In the genomic region with DNA sequence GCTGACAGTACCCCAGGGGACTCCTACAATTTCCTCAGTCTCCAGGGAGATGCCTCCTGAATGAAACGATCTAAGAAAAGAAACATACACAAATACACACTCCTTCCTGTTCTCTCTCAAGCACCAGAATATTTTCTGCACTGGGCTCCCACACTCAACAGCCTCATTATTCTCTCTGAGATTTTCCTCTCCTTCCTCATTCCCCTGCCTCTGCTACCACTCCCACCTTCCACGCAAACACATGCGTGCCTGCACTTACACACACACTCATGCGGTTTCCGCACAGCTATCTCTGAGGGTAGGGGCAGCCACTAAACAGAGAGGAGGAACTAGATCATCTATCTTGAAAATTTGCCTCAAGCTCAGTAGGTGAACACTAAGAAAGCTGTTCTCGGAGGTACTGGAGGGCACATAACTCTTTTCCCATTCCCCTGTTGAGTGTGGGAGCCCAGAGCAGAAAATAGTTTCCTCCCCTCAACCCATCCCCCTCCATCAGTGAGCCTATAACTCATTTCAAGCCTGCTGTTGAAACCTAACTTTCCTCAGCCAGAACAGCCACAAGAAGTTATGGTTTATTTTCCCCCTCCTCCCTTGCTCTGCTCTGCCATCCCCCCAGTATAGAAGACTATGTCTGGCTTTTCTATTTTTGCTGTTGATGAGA, we compare ENCODE assay signal across 8 cellular contexts. TPM values are rescaled to one million over a fixed set of nuclear protein-coding genes. Genes with fewer than 3 reads are reported as not detected.
DNase-seq lines count a peak whose midpoint lies in the region; ATAC-seq, FAIRE-seq and TF ChIP-seq lines count a peak whose summit lies in the region.

No MANE protein-coding gene starts in this region.

- ATAC-seq in GM21526 (IDR thresholded peaks at IDR 0.05; ENCODE audit: low FRiP score, unreplicated experiment), result peak; percentile 88
- ATAC-seq in IMR-90 (ENCODE audit: low read depth), result peak; percentile 74
- ATAC-seq in naive thymus-derived CD4-positive, alpha-beta T cell, result peak; percentile 93

- H3K4me2 ChIP-seq in IMR-90 (ENCODE audit: low read depth, low read length), result peak overlapping the region; percentile 87

- peak overlapping the region; percentile 38 for H2BK120ac ChIP-seq in IMR-90 (ENCODE audit: low read depth, low read length)

- TF ChIP-seq RAD21 in IMR-90 (IDR thresholded peaks at IDR 0.05; ENCODE audit: low read length), result no peak

- DNase-seq in GM12892 (ENCODE audit: insufficient read length) (peak; percentile 12), IMR-90 (peak; percentile 75), BE2C (no peak), NCI-H1694 treated with DMSO at 0.1 percent for 48 hours (lab: John Stamatoyannopoulos, UW) (no peak), A172 (ENCODE audit: low spot score) (no peak)
- peak; percentile 4 for DNase-seq in activated gamma-delta T cell treated with anti-CD3 and anti-CD28 coated beads, Interleukin-2, amount 50 U/mL, for 16 hours (ENCODE audit: low read depth)
- peak in 8 of 9 donors; percentile 20 to 52 (median 38) for DNase-seq in naive thymus-derived CD4-positive, alpha-beta T cell

- H3K27ac ChIP-seq in IMR-90 (ENCODE audit: insufficient read depth, low read length), result peak overlapping the region; percentile 25; the same call in 1 of the 2 replicates
- H3K27ac ChIP-seq in naive thymus-derived CD4-positive, alpha-beta T cell (ENCODE audit: low read depth, low read length), result no peak overlapping the region

- H2BK15ac ChIP-seq in IMR-90 (ENCODE audit: low read depth, low read length), result peak overlapping the region; percentile 39; the same call in 1 of the 3 replicates

- 0% methylated on average over 1 of the region's 6 CpGs; no CpG with 5 or more reads in 1 of the 2 experiments for WGBS in IMR-90 (ENCODE audit: extremely low coverage in 2 of 2, insufficient read length in 1 of 2), 2 experiments

- FAIRE-seq in GM12892 (lab: Jason Lieb, UNC), result peak; percentile 90

- peak overlapping the region; percentile 95 for H2AFZ ChIP-seq in IMR-90 (replicated peaks; ENCODE audit: low read length, poor library complexity)

- H3K18ac ChIP-seq in IMR-90 (ENCODE audit: low read depth, low read length), result peak overlapping the region; percentile 15

- 0 out of 2 replicates have a peak overlapping the region, but pooled peaks have one; percentile 13 for H3K56ac ChIP-seq in IMR-90 (ENCODE audit: extremely low read depth, insufficient read depth, low read length)

- dilution Hi-C loops in IMR-90 (cut with HindIII; ENCODE audit: low sequenced_read_pairs, unreplicated experiment), result no loop called here

- POLR2A ChIA-PET in IMR-90 (lab: Charles Lee; ENCODE audit: unreplicated experiment), result no interaction called here
- POLR2A ChIA-PET in naive thymus-derived CD4-positive, alpha-beta T cell (lab: Charles Lee), result interaction anchor here (1.4 to 2.3 kb wide), 2 partner anchors 31 to 174 kb away, joined by 3 to 5 read pairs; partner anchors contain the start of gene TIPARP

- H3K4me1 ChIP-seq in IMR-90 (ENCODE audit: control insufficient read depth, insufficient read depth, low read length) (peaks cover 7% of the 10 kb centered on the region), BE2C (no peaks in the 10 kb centered on the region)
- H3K4me1 ChIP-seq in naive thymus-derived CD4-positive, alpha-beta T cell (ENCODE audit: control insufficient read depth in 2 of 2, insufficient read depth in 2 of 2, low read length in 2 of 2), result peaks cover 5 to 13% of the 10 kb centered on the region in 2 donors

- no peak for TF ChIP-seq POLR2A in GM12892 (IDR thresholded peaks at IDR 0.05; ENCODE audit: low read depth, low read length)
- no peak for TF ChIP-seq POLR2A in IMR-90 (IDR thresholded peaks at IDR 0.05; ENCODE audit: low read depth, low read length)

- peak overlapping the region; percentile 3 for H4K5ac ChIP-seq in IMR-90 (ENCODE audit: low read depth, low read length)

- peak overlapping the region; percentile 54; the same call in 1 of the 2 replicates for H3K23ac ChIP-seq in IMR-90 (ENCODE audit: low read depth, low read length)

- H3K4me3 Mint-ChIP-seq in naive thymus-derived CD4-positive, alpha-beta T cell, result peak overlapping the region; percentile 58 to 85 (median 70)

- H3K4ac ChIP-seq in IMR-90 (ENCODE audit: low read depth, low read length), result peak overlapping the region; percentile 65

- H3K4me1 Mint-ChIP-seq in naive thymus-derived CD4-positive, alpha-beta T cell, result peaks cover 7 to 30% (median 16%) of the 10 kb centered on the region in 7 donors

- no TSS peak for BruUV-seq in IMR-90 (replicated peaks; lab: Mats Ljungman, UMichigan)

- H3K14ac ChIP-seq in IMR-90 (replicated peaks; ENCODE audit: low read depth, low read length), result peak overlapping the region; percentile 62

- intact Hi-C loops in IMR-90 (cut with micrococcal nuclease), result no loop called here
- intact Hi-C loops in naive thymus-derived CD4-positive, alpha-beta T cell (cut with micrococcal nuclease), result loop anchor here (1.0 to 5.0 kb wide), 3 partner anchors 21 to 37 kb away; partner anchors contain the start of gene TIPARP (in 2 of the 2)

- peaks cover 7% of the 10 kb centered on the region for H3K9me1 ChIP-seq in IMR-90 (ENCODE audit: insufficient read depth, low read length)

- H2BK5ac ChIP-seq in IMR-90 (ENCODE audit: low read depth, low read length, poor library complexity, severe bottlenecking), result peak overlapping the region; percentile 48

- H3K9me3 ChIP-seq in IMR-90 (ENCODE audit: control insufficient read depth, insufficient read depth, low read length) (no peaks in the 10 kb centered on the region), BE2C (no peaks in the 10 kb centered on the region)
- H3K9me3 ChIP-seq in naive thymus-derived CD4-positive, alpha-beta T cell (ENCODE audit: control insufficient read depth in 2 of 3, low read length in 3 of 3), result no peaks in the 10 kb centered on the region

- no peak overlapping the region for H2AK9ac ChIP-seq in IMR-90 (replicated peaks; ENCODE audit: low read depth, low read length, poor library complexity)

- no peak overlapping the region for H2AK5ac ChIP-seq in IMR-90 (ENCODE audit: low read depth, low read length)

- TF ChIP-seq CTCF in IMR-90 (conservative IDR thresholded peaks at IDR 0.05; ENCODE audit: low read depth, low read length) (no peak), BE2C (IDR thresholded peaks at IDR 0.05; ENCODE audit: low read depth, low read length) (no peak)

- H4K91ac ChIP-seq in IMR-90 (ENCODE audit: insufficient read depth, low read depth, low read length), result peak overlapping the region; percentile 18; the same call in 1 of the 2 replicates

- CTCF ChIA-PET in IMR-90 (lab: Yijun Ruan, JAX), result interaction anchor here (1.5 kb wide), 1 partner anchor 11 kb away, joined by 3 read pairs; no protein-coding TSS in a partner anchor
- CTCF ChIA-PET in naive thymus-derived CD4-positive, alpha-beta T cell (lab: Charles Lee), result no interaction called here

- H4K8ac ChIP-seq in IMR-90 (ENCODE audit: low read depth in 2 of 2, low read length in 2 of 2), result peak overlapping the region; percentile 79 to 80; a peak in 3 of 4 replicates

- H3K9ac ChIP-seq in IMR-90 (ENCODE audit: low read depth, low read length), result no peak overlapping the region

- H3K27ac Mint-ChIP-seq in naive thymus-derived CD4-positive, alpha-beta T cell, result peak overlapping the region in 7 of 9 donors; percentile 3 to 92 (median 23)

- H3K4me3 ChIP-seq in IMR-90 (ENCODE audit: insufficient read depth, low read depth, low read length), result peak overlapping the region; percentile 37; the same call in 1 of the 2 replicates
- peak overlapping the region; percentile 17 for H3K4me3 ChIP-seq in naive thymus-derived CD4-positive, alpha-beta T cell (ENCODE audit: low read length)
- H3K4me3 ChIP-seq in BE2C (ENCODE audit: low read depth, low read length), result no peak overlapping the region

- peaks cover 0 to 11% (median 0%) of the 10 kb centered on the region in 11 donors for H3K9me3 Mint-ChIP-seq in naive thymus-derived CD4-positive, alpha-beta T cell

- H2BK20ac ChIP-seq in IMR-90 (ENCODE audit: low read depth, low read length), result peak overlapping the region; percentile 64; the same call in 1 of the 2 replicates

- no peaks in the 10 kb centered on the region for H3K79me1 ChIP-seq in IMR-90 (ENCODE audit: low read depth in 1 of 2, low read length in 2 of 2)

- H4K20me1 ChIP-seq in IMR-90 (ENCODE audit: insufficient read depth, low read length), result no peaks in the 10 kb centered on the region

- peaks cover 0 to 12% (median 0%) of the 10 kb centered on the region in 5 donors for H3K36me3 Mint-ChIP-seq in naive thymus-derived CD4-positive, alpha-beta T cell

- peaks cover 2% of the 10 kb centered on the region; the same call in 1 of the 2 replicates for H3K27me3 ChIP-seq in IMR-90 (ENCODE audit: control insufficient read depth, insufficient read depth, low read length)
- H3K27me3 ChIP-seq in naive thymus-derived CD4-positive, alpha-beta T cell (ENCODE audit: control insufficient read depth in 2 of 2, insufficient read depth in 2 of 2, low read length in 2 of 2), result no peaks in the 10 kb centered on the region
- H3K27me3 ChIP-seq in BE2C, result peaks cover 32% of the 10 kb centered on the region

- no peaks in the 10 kb centered on the region for H3K36me3 ChIP-seq in IMR-90 (ENCODE audit: control insufficient read depth, insufficient read depth, low read length)
- H3K36me3 ChIP-seq in naive thymus-derived CD4-positive, alpha-beta T cell (ENCODE audit: control insufficient read depth in 2 of 3, insufficient read depth in 3 of 3, low read length in 3 of 3), result no peaks in the 10 kb centered on the region
- no peaks in the 10 kb centered on the region for H3K36me3 ChIP-seq in BE2C

- in situ Hi-C loops in IMR-90 (cut with MboI; ENCODE audit: low sequenced_read_pairs), result no loop called here

- H3K27me3 Mint-ChIP-seq in naive thymus-derived CD4-positive, alpha-beta T cell, result peaks cover 6 to 12% (median 7%) of the 10 kb centered on the region in 5 donors

TF ChIP-seq in IMR-90, 13 proteins besides CTCF, POLR2A, EP300 and RAD21:
- TF ChIP-seq RFX5 (IDR thresholded peaks at IDR 0.05; ENCODE audit: low read depth, low read length), result no peak

RNA-seq across cellular contexts. Expression of gene TIPARP, which starts 30.5 kb away (rescaled TPM):
- polyA plus RNA-seq in GM12892 (2012; ENCODE audit: missing spikeins), result 29.5 TPM
- total RNA-seq in IMR-90 (2012; rRNA removed), result 70.8 and 76.4 TPM in 2 replicates
- 11.5 and 12.6 TPM in 2 replicates for polyA plus RNA-seq in IMR-90 (2012; rRNA removed)
- 3.2 and 3.7 TPM in 2 replicates for polyA plus RNA-seq in IMR-90 (2012; cell fraction: cytosol; rRNA removed)
- 3.3 and 39.5 TPM in 2 replicates for polyA plus RNA-seq in IMR-90 (2012; cell fraction: nucleus; rRNA removed; ENCODE audit: low replicate concordance)
- 10 to 100 TPM; 59.2 to 66.6 (median 64.3) TPM for total RNA-seq in naive thymus-derived CD4-positive, alpha-beta T cell
- 1 to 10 TPM; 4.2 to 8.4 TPM for polyA plus RNA-seq in naive thymus-derived CD4-positive, alpha-beta T cell
- polyA plus RNA-seq in BE2C (2012; ENCODE audit: insufficient read depth, insufficient read length, low read depth), result 3.3 TPM
- total RNA-seq in A172 (2014; rRNA removed; shearing (Covaris generic)), result 17.9 and 20.0 TPM in 2 replicates

Comparison
In these comparisons a context has a peak if more than half of its experiments do, and no peak if none do; other contexts are left out.
1. DNase-seq: peak in GM12892 (single experiment), IMR-90 (single experiment), activated gamma-delta T cell treated with anti-CD3 and anti-CD28 coated beads, Interleukin-2, amount 50 U/mL, for 16 hours (single experiment) and naive thymus-derived CD4-positive, alpha-beta T cell (8 of 9); none in BE2C (single experiment), NCI-H1694 treated with DMSO at 0.1 percent for 48 hours (single experiment) and A172 (single experiment).
2. Peak in every context shown above with its lines, with median percentiles within 50 percentile points of each other: ATAC-seq.